Comparison of ENCODE assay signal across 22 cellular contexts in the genomic region with DNA sequence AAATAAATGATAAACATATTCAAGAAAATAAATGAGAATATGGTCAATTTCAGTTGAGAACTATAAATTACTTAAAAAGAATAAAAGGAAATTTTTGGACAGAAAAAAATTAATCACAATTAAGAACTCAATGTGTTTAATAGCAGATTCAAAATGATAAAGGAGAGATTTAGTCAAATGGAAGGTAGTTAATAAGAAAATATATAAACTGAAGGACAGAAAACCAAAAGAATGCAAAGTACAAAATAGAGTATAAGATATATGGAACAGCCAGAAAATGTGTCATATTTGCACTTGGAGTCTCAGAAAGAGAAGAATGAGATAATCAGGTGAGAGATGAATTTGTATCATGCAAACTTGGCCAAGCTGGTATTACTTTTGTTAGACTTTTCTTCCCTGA.
DNase-seq lines count a peak whose midpoint lies in the region; FAIRE-seq and TF ChIP-seq lines count a peak whose summit lies in the region.
"Had no signal": no experiment of that assay in that cellular context is flagged by ENCODE, and none has a peak within 500 bp of the region (broad histone marks: within the 10 kb centered on the region; RNA-seq: fewer than 3 reads in every experiment).

No MANE protein-coding gene starts in this region.

- no peak overlapping the region for H3K27ac ChIP-seq in kidney (ENCODE audit: low read depth in 2 of 2, low read length in 2 of 2)
- H3K27ac ChIP-seq: BLaER1, C4-2B, GM23248 had no signal

- no peaks in the 10 kb centered on the region for H3K9me3 ChIP-seq in kidney (ENCODE audit: control insufficient read depth in 1 of 2, low read length in 2 of 2)

- no peaks in the 10 kb centered on the region for H3K4me1 ChIP-seq in kidney (ENCODE audit: control insufficient read depth in 1 of 2, insufficient read depth in 1 of 2, low read depth in 1 of 2, low read length in 2 of 2)
- H3K4me1 ChIP-seq: BLaER1, Caco-2 had no signal

- H3K9ac ChIP-seq in kidney (ENCODE audit: low read length in 2 of 2): no peak overlapping the region
- H3K9ac ChIP-seq: BLaER1, GM23248 had no signal

- POLR2A ChIA-PET in activated CD4-positive, alpha-beta T cell treated with anti-CD3 and anti-CD28 coated beads, Interleukin-2, amount 10 ng/mL, durations not matched to agents 7 days and 5 days (lab: Charles Lee): no interaction called here

- no peak for TF ChIP-seq CTCF in kidney (IDR thresholded peaks at IDR 0.05; ENCODE audit: borderline replicate concordance, extremely low read depth, insufficient read depth)
- TF ChIP-seq CTCF in mesothelial cell of epicardium (IDR thresholded peaks at IDR 0.05; ENCODE audit: unreplicated experiment): no peak

- H3K9me3 Mint-ChIP-seq in mesothelial cell of epicardium: peaks cover 41% of the 10 kb centered on the region
- peaks cover 30% of the 10 kb centered on the region for H3K9me3 Mint-ChIP-seq in activated CD4-positive, alpha-beta T cell treated with anti-CD3 and anti-CD28 coated beads, Interleukin-2, amount 10 ng/mL, durations not matched to agents 7 days and 5 days

- no peaks in the 10 kb centered on the region for H3K36me3 Mint-ChIP-seq in mesothelial cell of epicardium
- peaks cover 2% of the 10 kb centered on the region for H3K36me3 Mint-ChIP-seq in activated CD4-positive, alpha-beta T cell treated with anti-CD3 and anti-CD28 coated beads, Interleukin-2, amount 10 ng/mL, durations not matched to agents 7 days and 5 days (ENCODE audit: low read depth)

- CTCF ChIA-PET in activated CD4-positive, alpha-beta T cell treated with anti-CD3 and anti-CD28 coated beads, Interleukin-2, amount 10 ng/mL, durations not matched to agents 7 days and 5 days (lab: Charles Lee): no interaction called here

- no peak overlapping the region for H3K4me3 ChIP-seq in kidney (ENCODE audit: low read length in 2 of 2)
- H3K4me3 ChIP-seq: BLaER1, GM12878, GM23248 had no signal

- H3K4me1 Mint-ChIP-seq in mesothelial cell of epicardium: no peaks in the 10 kb centered on the region
- H3K4me1 Mint-ChIP-seq in activated CD4-positive, alpha-beta T cell treated with anti-CD3 and anti-CD28 coated beads, Interleukin-2, amount 10 ng/mL, durations not matched to agents 7 days and 5 days: no peaks in the 10 kb centered on the region
- H3K4me1 Mint-ChIP-seq: B cell; CD4-positive, CD25-positive, alpha-beta regulatory T cell had no signal

- H3K27ac Mint-ChIP-seq in mesothelial cell of epicardium: no peak overlapping the region
- H3K27ac Mint-ChIP-seq in activated CD4-positive, alpha-beta T cell treated with anti-CD3 and anti-CD28 coated beads, Interleukin-2, amount 10 ng/mL, durations not matched to agents 7 days and 5 days: no peak overlapping the region
- H3K27ac Mint-ChIP-seq: B cell; CD4-positive, CD25-positive, alpha-beta regulatory T cell; CD8-positive, alpha-beta T cell had no signal

- H3K4me3 Mint-ChIP-seq in mesothelial cell of epicardium: no peak overlapping the region
- no peak overlapping the region for H3K4me3 Mint-ChIP-seq in activated CD4-positive, alpha-beta T cell treated with anti-CD3 and anti-CD28 coated beads, Interleukin-2, amount 10 ng/mL, durations not matched to agents 7 days and 5 days
- H3K4me3 Mint-ChIP-seq: B cell; CD4-positive, CD25-positive, alpha-beta regulatory T cell; CD8-positive, alpha-beta T cell had no signal

- FAIRE-seq in A204.1 (lab: Jason Lieb, UNC) (peak; percentile 78), G401.6 (lab: Jason Lieb, UNC) (peak; percentile 86), colon (lab: Jason Lieb, UNC) (peak; percentile 64), kidney (lab: Jason Lieb, UNC) (peak; percentile 85)
- FAIRE-seq: GM12878, GM19239, H1 had no signal

- DNase-seq in kidney: no peak
- no peak for DNase-seq in KG1 (lab: John Stamatoyannopoulos, UW)
- no peak for DNase-seq in mesothelial cell of epicardium (ENCODE audit: low spot score in 2 of 2, unreplicated experiment in 2 of 2)
- no peak for DNase-seq in activated CD4-positive, alpha-beta T cell treated with anti-CD3 and anti-CD28 coated beads, Interleukin-2, amount 10 ng/mL, durations not matched to agents 7 days and 5 days
- DNase-seq: Caco-2; CD4-positive, CD25-positive, alpha-beta regulatory T cell; CD8-positive, alpha-beta T cell; DMS153; DND-41; GDM1; GM23248; H7; HCEC 1CT had no signal

- no peaks in the 10 kb centered on the region for H3K36me3 ChIP-seq in kidney (ENCODE audit: control insufficient read depth in 1 of 2, insufficient read depth in 2 of 2, low read length in 2 of 2)
- H3K36me3 ChIP-seq: BLaER1 had no signal

- intact Hi-C loops in kidney (cut with DNase I): no loop called here

- peaks cover 19% of the 10 kb centered on the region for H3K27me3 Mint-ChIP-seq in mesothelial cell of epicardium (ENCODE audit: low read depth)
- no peaks in the 10 kb centered on the region for H3K27me3 Mint-ChIP-seq in activated CD4-positive, alpha-beta T cell treated with anti-CD3 and anti-CD28 coated beads, Interleukin-2, amount 10 ng/mL, durations not matched to agents 7 days and 5 days
